ENCODE assay signal across 1 cellular context in the genomic region with DNA sequence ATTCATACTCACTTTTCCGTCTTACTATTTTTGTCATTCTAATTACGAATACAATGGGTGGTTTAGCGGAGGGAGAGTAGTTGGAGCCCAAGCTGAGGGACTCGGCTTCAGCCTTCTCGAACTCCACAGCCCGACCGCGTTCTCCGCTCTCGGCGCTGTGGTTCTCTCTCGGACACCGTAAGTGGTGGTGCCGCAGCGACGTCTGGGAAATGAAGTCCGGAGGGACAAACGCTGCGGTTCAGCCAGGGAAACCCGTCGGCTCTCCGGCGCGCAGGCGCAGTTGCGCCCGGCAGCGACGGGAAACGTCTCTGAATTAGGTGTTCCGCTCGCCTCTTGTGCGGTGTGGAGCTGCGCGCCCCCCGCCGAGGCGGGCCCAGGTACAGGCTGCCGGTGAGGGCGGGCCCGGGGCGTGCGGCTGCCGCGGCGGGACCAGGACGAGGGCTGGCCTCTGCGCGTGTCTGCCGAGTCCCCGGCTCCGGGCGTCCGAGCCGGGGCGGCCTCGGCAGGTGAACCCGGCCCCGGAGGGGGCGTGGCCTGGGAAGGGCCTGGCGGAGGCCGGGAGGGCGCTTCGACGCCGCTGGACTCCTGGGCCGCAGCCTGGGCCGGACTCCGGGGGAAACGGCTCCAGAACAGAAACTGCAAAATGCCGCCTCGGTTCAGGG.
TF ChIP-seq lines count a peak whose summit lies in the region.

Gene ZNF879, plus strand, starts transcription at position 277 of the 662 bp plus-strand sequence. CDS start 1,201 bp downstream, outside the sequence.

TF ChIP-seq in K562, 482 proteins besides CTCF, POLR2A, EP300 and RAD21 (continued from another document and continues in another):
- TF ChIP-seq AFF1 (IDR thresholded peaks at IDR 0.05; ENCODE audit: low read depth in 1 of 2, partially characterized antibody in 2 of 2) (peak in 1 of 2 experiments; percentile 82), SLC30A9 (CRISPR knock-in tag; IDR thresholded peaks at IDR 0.05) (no peak), ZNF347 (CRISPR knock-in tag; IDR thresholded peaks at IDR 0.05; ENCODE audit: low read depth) (no peak), MAFG (tag; conservative IDR thresholded peaks at IDR 0.05) (no peak), TRIM24 (IDR thresholded peaks at IDR 0.05) (no peak), FOXA1 (IDR thresholded peaks at IDR 0.05; ENCODE audit: borderline replicate concordance) (no peak), RBFOX2 (IDR thresholded peaks at IDR 0.05; ENCODE audit: low read depth, low read length) (peak; percentile 65), POU5F1 (IDR thresholded peaks at IDR 0.05; ENCODE audit: borderline replicate concordance, low read depth, low read length, partially characterized antibody) (peak; percentile 90), MAZ (CRISPR knock-in tag; conservative IDR thresholded peaks at IDR 0.05 in 1 of 2, IDR thresholded peaks at IDR 0.05 in 1 of 2) (0 out of 4 replicates have a peak, but pooled peaks of 1 of the 2 experiments have one; percentile 19), THRB (CRISPR knock-in tag; conservative IDR thresholded peaks at IDR 0.05) (no peak), ASH1L (IDR thresholded peaks at IDR 0.05; ENCODE audit: borderline replicate concordance, low read depth, partially characterized antibody) (no peak), MGA (IDR thresholded peaks at IDR 0.05) (peak; percentile 54; the same call in 1 of the 2 replicates), ZNF655 (CRISPR knock-in tag; IDR thresholded peaks at IDR 0.05) (no peak), SRSF9 (IDR thresholded peaks at IDR 0.05; ENCODE audit: borderline replicate concordance, low read depth, low read length) (no peak), NR3C1 (CRISPR knock-in tag; IDR thresholded peaks at IDR 0.05) (no peak), CREB3L1 (IDR thresholded peaks at IDR 0.05; ENCODE audit: borderline replicate concordance, low read depth) (peak; percentile 57; the same call in 1 of the 2 replicates), ATF7 (IDR thresholded peaks at IDR 0.05) (0 out of 2 replicates have a peak, but pooled peaks have one; percentile 21), ZNF146 (CRISPR knock-in tag; IDR thresholded peaks at IDR 0.05; ENCODE audit: unreplicated experiment) (no peak), FUS (optimal IDR thresholded peaks at IDR 0.05; ENCODE audit: low read depth, low read length) (no peak), ESRRA (IDR thresholded peaks at IDR 0.05; ENCODE audit: borderline replicate concordance, low read depth) (peak; percentile 44; the same call in 1 of the 2 replicates), ATF1 (CRISPR knock-in tag; IDR thresholded peaks at IDR 0.05) (no peak), ATF1 (tag; IDR thresholded peaks at IDR 0.05) (peak; percentile 40; the same call in 1 of the 2 replicates), HDAC2 (IDR thresholded peaks at IDR 0.05) (no peak), HNRNPUL1 (IDR thresholded peaks at IDR 0.05; ENCODE audit: low read length) (no peak), ZNF644 (tag; IDR thresholded peaks at IDR 0.05; ENCODE audit: low read depth) (no peak), NKRF (IDR thresholded peaks at IDR 0.05; ENCODE audit: borderline replicate concordance) (no peak), NR1H2 (CRISPR knock-in tag; IDR thresholded peaks at IDR 0.05) (no peak)
- TF ChIP-seq, protein P1, sequence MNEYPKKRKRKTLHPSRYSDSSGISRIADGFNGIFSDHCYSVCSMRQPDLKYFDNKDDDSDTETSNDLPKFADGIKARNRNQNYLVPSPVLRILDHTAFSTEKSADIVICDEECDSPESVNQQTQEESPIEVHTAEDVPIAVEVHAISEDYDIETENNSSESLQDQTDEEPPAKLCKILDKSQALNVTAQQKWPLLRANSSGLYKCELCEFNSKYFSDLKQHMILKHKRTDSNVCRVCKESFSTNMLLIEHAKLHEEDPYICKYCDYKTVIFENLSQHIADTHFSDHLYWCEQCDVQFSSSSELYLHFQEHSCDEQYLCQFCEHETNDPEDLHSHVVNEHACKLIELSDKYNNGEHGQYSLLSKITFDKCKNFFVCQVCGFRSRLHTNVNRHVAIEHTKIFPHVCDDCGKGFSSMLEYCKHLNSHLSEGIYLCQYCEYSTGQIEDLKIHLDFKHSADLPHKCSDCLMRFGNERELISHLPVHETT (CRISPR knock-in tag; conservative IDR thresholded peaks at IDR 0.05 in 1 of 2, IDR thresholded peaks at IDR 0.05 in 1 of 2) = no peak
